ENCODE assay signal across 9 cellular contexts in genomic region chr16:24309222-24309905, GRCh38. TPM values are rescaled to one million over a fixed set of nuclear protein-coding genes. Genes with fewer than 3 reads are reported as not detected.
DNase-seq lines count a peak whose midpoint lies in the region; ATAC-seq and TF ChIP-seq lines count a peak whose summit lies in the region.
"Had no signal": no experiment of that assay in that cellular context is flagged by ENCODE, and none has a peak within 500 bp of the region (broad histone marks: within the 10 kb centered on the region; RNA-seq: fewer than 3 reads in every experiment).

No MANE protein-coding gene starts in this region.

- no peak overlapping the region for H3K14ac ChIP-seq in trophoblast cell (ENCODE audit: low read length)

- H3K79me2 ChIP-seq in trophoblast cell (ENCODE audit: control insufficient read depth, insufficient read depth, low read length, poor library complexity), result no peaks in the 10 kb centered on the region

- H4K12ac ChIP-seq in trophoblast cell (ENCODE audit: low read depth, low read length), result no peak overlapping the region

- no peak for ATAC-seq in HG03439 (IDR thresholded peaks at IDR 0.05; ENCODE audit: unreplicated experiment)
- ATAC-seq: naive thymus-derived CD4-positive, alpha-beta T cell had no signal

- no peak overlapping the region for H3K18ac ChIP-seq in trophoblast cell (ENCODE audit: low read length)

- no peak overlapping the region for H2AFZ ChIP-seq in trophoblast cell (ENCODE audit: insufficient read depth, low read length, poor library complexity)

- no peak for TF ChIP-seq CTCF in adrenal gland (IDR thresholded peaks at IDR 0.05)

- no peak overlapping the region for H2BK5ac ChIP-seq in trophoblast cell (ENCODE audit: low read depth, low read length, poor library complexity)

- no peak overlapping the region for H2BK120ac ChIP-seq in trophoblast cell (ENCODE audit: insufficient read depth, low read length, poor library complexity)

- no peak for TF ChIP-seq POLR2A in adrenal gland (IDR thresholded peaks at IDR 0.05)

- no peak overlapping the region for H3K4me2 ChIP-seq in trophoblast cell (ENCODE audit: low read length)

- H3K36me3 ChIP-seq in adrenal gland (replicated peaks in 1 of 2) (no peaks in the 10 kb centered on the region), trophoblast cell (ENCODE audit: control insufficient read depth in 1 of 2, insufficient read depth in 2 of 2, low read length in 2 of 2) (no peaks in the 10 kb centered on the region)

- H4K8ac ChIP-seq in trophoblast cell (ENCODE audit: low read depth, low read length), result no peak overlapping the region

- H3K27me3 ChIP-seq in adrenal gland (no peaks in the 10 kb centered on the region), trophoblast cell (ENCODE audit: insufficient read depth, low read length) (no peaks in the 10 kb centered on the region)

- intact Hi-C loops in adrenal gland (cut with DNase I), result no loop called here

- no peak overlapping the region for H2AK5ac ChIP-seq in trophoblast cell (ENCODE audit: low read length)

- no peak overlapping the region for H3K9ac ChIP-seq in trophoblast cell (ENCODE audit: low read length)

- no peaks in the 10 kb centered on the region for H3K79me1 ChIP-seq in trophoblast cell (ENCODE audit: low read length)

- no peak overlapping the region for H2BK12ac ChIP-seq in trophoblast cell (ENCODE audit: low read length)

- no peak overlapping the region for H3K23ac ChIP-seq in trophoblast cell (ENCODE audit: low read length)

- no peak overlapping the region for H3K27ac ChIP-seq in adrenal gland
- no peak overlapping the region for H3K27ac ChIP-seq in trophoblast cell (ENCODE audit: low read depth, low read length)

- no peak overlapping the region for H4K91ac ChIP-seq in trophoblast cell (ENCODE audit: low read depth, low read length)

- H3K4me1 ChIP-seq in adrenal gland (replicated peaks in 1 of 2), result no peaks in the 10 kb centered on the region
- no peaks in the 10 kb centered on the region for H3K4me1 ChIP-seq in trophoblast cell (ENCODE audit: control insufficient read depth in 1 of 2, insufficient read depth in 2 of 2, low read length in 2 of 2)

- WGBS in adrenal gland, 4 donors, result 54 to 69% (median 65%) methylated on average over 6 to 7 of the region's 7 CpGs
- WGBS in trophoblast cell (ENCODE audit: extremely low coverage, insufficient coverage, insufficient read length), result no CpG with 5 or more reads among the region's 7 CpGs

- H3K4ac ChIP-seq in trophoblast cell (ENCODE audit: low read depth, low read length), result no peak overlapping the region

- H3K4me3 ChIP-seq in adrenal gland (no peak overlapping the region), trophoblast cell (ENCODE audit: low read depth, low read length) (no peak overlapping the region)

- H3K9me3 ChIP-seq in adrenal gland (replicated peaks in 1 of 3), result no peaks in the 10 kb centered on the region
- H3K9me3 ChIP-seq in trophoblast cell (ENCODE audit: insufficient read depth, low read depth, low read length), result no peaks in the 10 kb centered on the region

- DNase-seq in EL, result peak; percentile 49
- peak; percentile 20 for DNase-seq in LHCN-M2 (ENCODE audit: low read depth)
- peak; percentile 37 to 74 (median 68) for DNase-seq in adrenal gland
- peak; percentile 84 to 89 for DNase-seq in trophoblast cell
- no peak for DNase-seq in retina
- no peak for DNase-seq in epidermal melanocyte (ENCODE audit: insufficient read length, low spot score)
- DNase-seq in ecto neural progenitor cell (ENCODE audit: low spot score), result no peak
- DNase-seq: naive thymus-derived CD4-positive, alpha-beta T cell had no signal

RNA-seq across cellular contexts. Expression of gene CACNG3, which starts 53.2 kb away (rescaled TPM):
- total RNA-seq in LHCN-M2 (2014; rRNA removed) (not detected in 2 replicates), adrenal gland (1 to 10 TPM in 2 of 8 donors, under 1 TPM in 1, not detected in 5; 0.55 to 1.2 (median 1.2) TPM)
- not detected for polyA plus RNA-seq in LHCN-M2 (2012)
- 1 to 10 TPM in 2 of 3 donors, under 1 TPM in 1; 0.94 to 1.6 (median 1.4) TPM for polyA plus RNA-seq in adrenal gland
- not detected in 2 replicates for polyA plus RNA-seq in trophoblast cell (2013)
- total RNA-seq: naive thymus-derived CD4-positive, alpha-beta T cell had no signal
- polyA plus RNA-seq: naive thymus-derived CD4-positive, alpha-beta T cell had no signal

Comparison
In these comparisons a context has a peak if more than half of its experiments do, and no peak if none do; other contexts are left out.
1. DNase-seq: peak in EL (single experiment), LHCN-M2 (single experiment), adrenal gland (7 of 7) and trophoblast cell (2 of 2); none in retina (single experiment), epidermal melanocyte (single experiment) and ecto neural progenitor cell (single experiment).